In the genomic region with DNA sequence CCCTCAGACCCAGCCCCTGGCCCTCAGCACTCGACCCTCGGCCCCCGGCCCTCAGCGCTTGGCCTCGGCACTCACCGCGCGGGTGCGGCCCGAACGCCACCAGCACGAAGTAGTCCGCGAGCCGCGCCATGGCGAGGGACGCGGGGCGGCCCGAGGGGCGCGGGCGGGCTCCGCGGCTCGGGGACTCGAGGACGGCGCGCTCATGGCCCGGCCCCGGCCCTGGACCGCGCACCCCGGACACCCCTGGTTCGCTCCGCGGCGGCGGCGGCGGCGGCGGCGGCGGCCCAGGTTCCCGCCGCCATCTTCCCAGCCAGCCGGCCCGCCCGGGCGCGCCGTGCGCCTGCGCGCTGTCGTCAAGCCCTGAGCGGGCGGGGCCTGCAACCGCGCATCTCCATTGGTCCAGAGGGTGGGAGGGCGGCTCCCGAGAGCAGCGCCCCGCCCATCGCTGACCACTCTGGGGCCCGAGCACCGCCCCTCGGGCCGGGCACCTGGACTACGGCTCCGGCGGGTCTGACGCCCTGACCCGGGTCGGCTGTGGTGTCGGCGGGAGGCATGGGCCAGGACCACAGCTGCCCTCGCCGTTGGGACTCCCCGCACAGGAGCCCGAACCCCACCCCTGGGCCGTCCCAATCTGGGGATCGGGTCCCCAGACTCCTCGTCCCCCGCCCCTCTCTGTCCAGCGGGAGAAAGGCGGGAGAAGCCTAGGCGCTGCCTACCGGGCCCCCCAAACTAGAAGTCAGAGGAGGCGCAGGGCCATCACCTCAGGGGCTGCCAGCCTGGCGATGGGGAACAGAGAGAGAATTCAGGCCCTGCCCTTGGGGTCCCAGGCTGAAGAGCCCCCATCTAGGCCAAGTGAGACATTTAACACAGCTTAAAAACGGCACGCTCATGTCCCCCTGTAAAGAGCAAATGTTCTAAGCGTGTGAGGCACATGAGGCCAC, we compare ENCODE assay signal across 1 cellular context.
TF ChIP-seq lines count a peak whose summit lies in the region.

A gene with protein sequence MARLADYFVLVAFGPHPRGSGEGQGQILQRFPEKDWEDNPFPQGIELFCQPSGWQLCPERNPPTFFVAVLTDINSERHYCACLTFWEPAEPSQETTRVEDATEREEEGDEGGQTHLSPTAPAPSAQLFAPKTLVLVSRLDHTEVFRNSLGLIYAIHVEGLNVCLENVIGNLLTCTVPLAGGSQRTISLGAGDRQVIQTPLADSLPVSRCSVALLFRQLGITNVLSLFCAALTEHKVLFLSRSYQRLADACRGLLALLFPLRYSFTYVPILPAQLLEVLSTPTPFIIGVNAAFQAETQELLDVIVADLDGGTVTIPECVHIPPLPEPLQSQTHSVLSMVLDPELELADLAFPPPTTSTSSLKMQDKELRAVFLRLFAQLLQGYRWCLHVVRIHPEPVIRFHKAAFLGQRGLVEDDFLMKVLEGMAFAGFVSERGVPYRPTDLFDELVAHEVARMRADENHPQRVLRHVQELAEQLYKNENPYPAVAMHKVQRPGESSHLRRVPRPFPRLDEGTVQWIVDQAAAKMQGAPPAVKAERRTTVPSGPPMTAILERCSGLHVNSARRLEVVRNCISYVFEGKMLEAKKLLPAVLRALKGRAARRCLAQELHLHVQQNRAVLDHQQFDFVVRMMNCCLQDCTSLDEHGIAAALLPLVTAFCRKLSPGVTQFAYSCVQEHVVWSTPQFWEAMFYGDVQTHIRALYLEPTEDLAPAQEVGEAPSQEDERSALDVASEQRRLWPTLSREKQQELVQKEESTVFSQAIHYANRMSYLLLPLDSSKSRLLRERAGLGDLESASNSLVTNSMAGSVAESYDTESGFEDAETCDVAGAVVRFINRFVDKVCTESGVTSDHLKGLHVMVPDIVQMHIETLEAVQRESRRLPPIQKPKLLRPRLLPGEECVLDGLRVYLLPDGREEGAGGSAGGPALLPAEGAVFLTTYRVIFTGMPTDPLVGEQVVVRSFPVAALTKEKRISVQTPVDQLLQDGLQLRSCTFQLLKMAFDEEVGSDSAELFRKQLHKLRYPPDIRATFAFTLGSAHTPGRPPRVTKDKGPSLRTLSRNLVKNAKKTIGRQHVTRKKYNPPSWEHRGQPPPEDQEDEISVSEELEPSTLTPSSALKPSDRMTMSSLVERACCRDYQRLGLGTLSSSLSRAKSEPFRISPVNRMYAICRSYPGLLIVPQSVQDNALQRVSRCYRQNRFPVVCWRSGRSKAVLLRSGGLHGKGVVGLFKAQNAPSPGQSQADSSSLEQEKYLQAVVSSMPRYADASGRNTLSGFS (N-terminal part only) (minus strand): TSS at position 325 of the 941 bp plus-strand sequence. CDS start 195 bp downstream, at position 130.

TF ChIP-seq in H1, 55 proteins besides CTCF, POLR2A, EP300 and RAD21:
- TF ChIP-seq NRF1 (IDR thresholded peaks at IDR 0.05; ENCODE audit: low read depth, low read length) (peak; percentile 74), YY1 (IDR thresholded peaks at IDR 0.05; ENCODE audit: low read depth, low read length) (peak; percentile 87; the same call in 1 of the 2 replicates), TAF1 (IDR thresholded peaks at IDR 0.05; ENCODE audit: low read depth, low read length) (peak; percentile 58), KDM4A (IDR thresholded peaks at IDR 0.05; ENCODE audit: low read depth, low read length, severe bottlenecking) (peak; percentile 51), HDAC6 (IDR thresholded peaks at IDR 0.05; ENCODE audit: low read depth, low read length) (no peak), POU5F1 (IDR thresholded peaks at IDR 0.05; ENCODE audit: low read depth, low read length) (no peak), CREB1 (IDR thresholded peaks at IDR 0.05) (no peak), RFX5 (IDR thresholded peaks at IDR 0.05; ENCODE audit: borderline replicate concordance, low read depth, low read length) (no peak), CBX8 (IDR thresholded peaks at IDR 0.05; ENCODE audit: borderline replicate concordance, low read depth, low read length) (no peak), TBP (IDR thresholded peaks at IDR 0.05; ENCODE audit: low read depth, low read length) (peak; percentile 51; the same call in 1 of the 2 replicates), JUN (IDR thresholded peaks at IDR 0.05; ENCODE audit: low read depth, low read length) (no peak), SP1 (IDR thresholded peaks at IDR 0.05; ENCODE audit: low read depth, low read length) (peak; percentile 58; the same call in 1 of the 2 replicates), PHF8 (conservative IDR thresholded peaks at IDR 0.05; ENCODE audit: low read depth, low read length) (peak; percentile 68), ASH2L (IDR thresholded peaks at IDR 0.05; ENCODE audit: low read length) (no peak), CHD2 (IDR thresholded peaks at IDR 0.05; ENCODE audit: low read length) (no peak), CHD1 (IDR thresholded peaks at IDR 0.05; ENCODE audit: low read depth, low read length) (no peak), SP4 (IDR thresholded peaks at IDR 0.05; ENCODE audit: low read length) (no peak)
- TF ChIP-seq, protein P1, sequence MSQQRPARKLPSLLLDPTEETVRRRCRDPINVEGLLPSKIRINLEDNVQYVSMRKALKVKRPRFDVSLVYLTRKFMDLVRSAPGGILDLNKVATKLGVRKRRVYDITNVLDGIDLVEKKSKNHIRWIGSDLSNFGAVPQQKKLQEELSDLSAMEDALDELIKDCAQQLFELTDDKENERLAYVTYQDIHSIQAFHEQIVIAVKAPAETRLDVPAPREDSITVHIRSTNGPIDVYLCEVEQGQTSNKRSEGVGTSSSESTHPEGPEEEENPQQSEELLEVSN (IDR thresholded peaks at IDR 0.05) = peak; percentile 62; the same call in 1 of the 2 replicates
- TF ChIP-seq, protein P2, sequence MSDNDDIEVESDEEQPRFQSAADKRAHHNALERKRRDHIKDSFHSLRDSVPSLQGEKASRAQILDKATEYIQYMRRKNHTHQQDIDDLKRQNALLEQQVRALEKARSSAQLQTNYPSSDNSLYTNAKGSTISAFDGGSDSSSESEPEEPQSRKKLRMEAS (IDR thresholded peaks at IDR 0.05) = 0 out of 2 replicates have a peak, but pooled peaks have one; percentile 44
